In the genomic region with DNA sequence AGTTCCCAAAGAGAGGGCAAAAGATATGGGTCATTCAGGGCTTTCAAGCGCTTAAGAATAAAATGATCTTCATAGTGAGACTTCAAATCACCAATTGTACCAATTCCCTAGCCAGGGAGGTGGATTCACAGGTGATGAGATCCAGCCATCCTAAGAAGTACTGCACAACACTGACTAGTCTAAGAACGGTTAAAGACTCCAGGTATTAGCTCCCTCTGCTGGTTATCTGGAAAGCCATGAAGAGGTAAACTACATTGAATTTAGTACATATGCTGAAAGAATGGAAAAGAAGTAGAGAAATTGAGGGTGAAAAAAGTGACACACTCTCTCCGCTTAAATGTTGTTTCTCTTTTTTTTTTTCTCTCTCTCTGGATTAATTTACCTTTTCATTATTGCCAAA, we compare ENCODE assay signal across 8 cellular contexts.
DNase-seq lines count a peak whose midpoint lies in the region; ATAC-seq, FAIRE-seq and TF ChIP-seq lines count a peak whose summit lies in the region.
"Not testable (repeated sequence)": the region's sequence is repeated elsewhere in the genome, so short reads cannot be mapped to it uniquely, and the experiment has no call there.

No MANE protein-coding gene starts in this region.

- BruUV-seq in HepG2 (replicated peaks; lab: Mats Ljungman, UMichigan) = not testable (repeated sequence)

- not testable (repeated sequence) for H3K4me2 ChIP-seq in DND-41 (ENCODE audit: insufficient read depth, low read length); HepG2 (ENCODE audit: low read depth, low read length)

- intact Hi-C loops in body of pancreas (cut with DNase I); HepG2 (cut with micrococcal nuclease; ENCODE audit: unreplicated experiment); upper lobe of right lung (cut with DNase I): not testable (repeated sequence)

- FAIRE-seq in GM18507 (lab: Jason Lieb, UNC) (peak; percentile 61), GM19239 (lab: Jason Lieb, UNC) (peak; percentile 63)
- FAIRE-seq in HepG2 (lab: Jason Lieb, UNC) = not testable (repeated sequence)

- not testable (repeated sequence) for H2AFZ ChIP-seq in DND-41 (ENCODE audit: low read depth, low read length); HepG2 (ENCODE audit: low read length)

- not testable (repeated sequence) for H3K4me3 ChIP-seq in DND-41 (ENCODE audit: low read depth in 1 of 2, low read length in 2 of 2); RWPE2 (ENCODE audit: severe bottlenecking); body of pancreas; HepG2 (replicated peaks in 1 of 3; ENCODE audit: insufficient read depth in 1 of 3, low read depth in 2 of 3, low read length in 3 of 3); upper lobe of right lung

- TF ChIP-seq POLR2A in body of pancreas (IDR thresholded peaks at IDR 0.05); HepG2 (IDR thresholded peaks at IDR 0.05; ENCODE audit: insufficient read depth in 1 of 2, low read depth in 2 of 2, low read length in 2 of 2): not testable (repeated sequence)

- not testable (repeated sequence) for H3K79me2 ChIP-seq in DND-41 (ENCODE audit: insufficient read depth, low read length); HepG2 (ENCODE audit: insufficient read depth, low read length)

- not testable (repeated sequence) for H3K9ac ChIP-seq in DND-41 (ENCODE audit: low read depth, low read length); HepG2 (ENCODE audit: insufficient read depth, low read depth, low read length)

- POLR2A ChIA-PET in HepG2 (lab: Yijun Ruan, JAX) = not testable (repeated sequence)

- not testable (repeated sequence) for TF ChIP-seq EP300 in HepG2 (IDR thresholded peaks at IDR 0.05; ENCODE audit: low read depth in 2 of 2, low read length in 2 of 2); HepG2 (CRISPR knock-in tag; IDR thresholded peaks at IDR 0.05; ENCODE audit: borderline replicate concordance)

- TF ChIP-seq CTCF in DND-41 (IDR thresholded peaks at IDR 0.05; ENCODE audit: borderline replicate concordance, extremely low read depth, low read length, poor library complexity, severe bottlenecking); RWPE2 (IDR thresholded peaks at IDR 0.05; ENCODE audit: poor library complexity, severe bottlenecking); body of pancreas (IDR thresholded peaks at IDR 0.05); foreskin keratinocyte (conservative IDR thresholded peaks at IDR 0.05); HepG2 (CRISPR knock-in tag; IDR thresholded peaks at IDR 0.05); upper lobe of right lung (IDR thresholded peaks at IDR 0.05): not testable (repeated sequence)

- H4K20me1 ChIP-seq in DND-41 (ENCODE audit: insufficient read depth, low read length); HepG2 (ENCODE audit: insufficient read depth, low read length): not testable (repeated sequence)

- in situ Hi-C loops in HepG2 (cut with HindIII; ENCODE audit: extremely low pct_ligation_motif_present, low pct_unique_long_range_greater_than_20kb) = not testable (repeated sequence)

- H3K27ac ChIP-seq in DND-41 (ENCODE audit: low read length); RWPE2 (ENCODE audit: poor library complexity, severe bottlenecking); body of pancreas; foreskin keratinocyte; HepG2 (ENCODE audit: extremely low read length, insufficient read depth, low read length); upper lobe of right lung: not testable (repeated sequence)

- ATAC-seq in DND-41 (ENCODE audit: insufficient read depth, low read depth) = peak; percentile 53; the same call in 1 of the 3 replicates
- ATAC-seq in RWPE2 (ENCODE audit: low read depth) = 0 out of 3 replicates have a peak, but pooled peaks have one; percentile 44
- ATAC-seq in body of pancreas = peak; percentile 40
- ATAC-seq in foreskin keratinocyte = peak; percentile 42
- peak; percentile 54; the same call in 1 of the 3 replicates for ATAC-seq in HepG2
- peak; percentile 55 for ATAC-seq in upper lobe of right lung

- WGBS in body of pancreas, 2 donors = no CpG with 5 or more reads among the region's 3 CpGs
- WGBS in HepG2 (ENCODE audit: low lambda C conversion rate) = no CpG with 5 or more reads among the region's 3 CpGs

- not testable (repeated sequence) for H3K9me3 ChIP-seq in DND-41 (ENCODE audit: insufficient read depth, low read length, severe bottlenecking); RWPE2 (ENCODE audit: severe bottlenecking); body of pancreas; HepG2 (ENCODE audit: low read length); upper lobe of right lung

- TF ChIP-seq RAD21 in HepG2 (CRISPR knock-in tag; IDR thresholded peaks at IDR 0.05) = not testable (repeated sequence)

- CTCF ChIA-PET in HepG2 (lab: Yijun Ruan, JAX; ENCODE audit: low intra/inter-chr PET ratio, low total read pairs) = not testable (repeated sequence)

- H3K36me3 ChIP-seq in DND-41 (ENCODE audit: insufficient read depth, low read length); RWPE2 (ENCODE audit: low read depth); body of pancreas (replicated peaks in 1 of 2; ENCODE audit: insufficient read depth in 1 of 2, low read depth in 2 of 2); HepG2 (replicated peaks in 1 of 2; ENCODE audit: control insufficient read depth in 1 of 2, insufficient read depth in 2 of 2, low read length in 2 of 2); upper lobe of right lung: not testable (repeated sequence)

- H3K27me3 ChIP-seq in DND-41 (ENCODE audit: insufficient read depth, low read length, poor library complexity); RWPE2 (ENCODE audit: insufficient read depth, poor library complexity, severe bottlenecking); body of pancreas; foreskin keratinocyte; HepG2 (ENCODE audit: control insufficient read depth in 1 of 2, insufficient read depth in 2 of 2, low read length in 2 of 2); upper lobe of right lung: not testable (repeated sequence)

- not testable (repeated sequence) for H3K4me1 ChIP-seq in DND-41 (ENCODE audit: insufficient read depth, low read length); RWPE2 (ENCODE audit: insufficient read depth, poor library complexity, severe bottlenecking); body of pancreas; foreskin keratinocyte; HepG2 (ENCODE audit: insufficient read depth, low read length); upper lobe of right lung

- DNase-seq in DND-41; GM18507 (ENCODE audit: extremely low spot score, insufficient read length, low read depth); GM19239 (ENCODE audit: insufficient read length, low spot score); RWPE2 (ENCODE audit: low spot score); body of pancreas; foreskin keratinocyte; HepG2 (ENCODE audit: low spot score); upper lobe of right lung: not testable (repeated sequence)
